ENCODE assay signal across 9 cellular contexts in genomic region chr2:70094171-70094977, GRCh38. TPM values are rescaled to one million over a fixed set of nuclear protein-coding genes. Genes with fewer than 3 reads are reported as not detected.
DNase-seq lines count a peak whose midpoint lies in the region; ATAC-seq, FAIRE-seq and TF ChIP-seq lines count a peak whose summit lies in the region.
"Had no signal": no experiment of that assay in that cellular context is flagged by ENCODE, and none has a peak within 500 bp of the region (broad histone marks: within the 10 kb centered on the region; RNA-seq: fewer than 3 reads in every experiment).

No MANE protein-coding gene starts in this region.

- peak overlapping the region; percentile 93 for H3K27ac Mint-ChIP-seq in activated T-cell treated with anti-CD3 and anti-CD28 coated beads, Interleukin-2, amount 50 U/mL, for 24 hours
- H3K27ac Mint-ChIP-seq: mesothelial cell of epicardium had no signal

- intact Hi-C loops in GM12878 (cut with micrococcal nuclease; ENCODE audit: unreplicated experiment) = no loop called here

- WGBS in GM12878 (ENCODE audit: insufficient coverage, insufficient replicate concordance, low lambda C conversion rate, missing lambda C conversion rate) = 14% methylated on average over 5 of the region's 5 CpGs
- 88 to 94% methylated on average over 5 of the region's 5 CpGs for WGBS in upper lobe of left lung, 2 donors
- WGBS in small intestine, 3 donors = 91 to 94% (median 91%) methylated on average over 5 of the region's 5 CpGs

- peak; percentile 47 for ATAC-seq in GM12878
- peak in 1 of 2 donors; percentile 41 for ATAC-seq in upper lobe of left lung (ENCODE audit: low FRiP score in 2 of 2)
- ATAC-seq in GM18502 (IDR thresholded peaks at IDR 0.05; ENCODE audit: poor library complexity, unreplicated experiment) = no peak

- no peaks in the 10 kb centered on the region for H3K9me3 Mint-ChIP-seq in activated T-cell treated with anti-CD3 and anti-CD28 coated beads, Interleukin-2, amount 50 U/mL, for 24 hours
- H3K9me3 Mint-ChIP-seq: mesothelial cell of epicardium had no signal

- TSS peak; percentile 99 for BruUV-seq in GM12878 (replicated peaks; lab: Mats Ljungman, UMichigan)

- in situ Hi-C loops in GM12878 (cut with MboI) = loop anchor here (5.0 kb wide), 1 partner anchor 43 kb away; no protein-coding TSS in a partner anchor

- H3K79me2 ChIP-seq in GM12878 (ENCODE audit: control insufficient read depth, insufficient read depth, low read length) = peaks cover 19% of the 10 kb centered on the region

- RAD21 ChIA-PET in GM12878 (lab: Charles Lee; ENCODE audit: unreplicated experiment) = interaction anchor here (0.7 to 3.8 kb wide), 15 partner anchors 10 to 291 kb away, joined by 3 to 26 read pairs (median 9); partner anchors contain the start of gene MXD1

- H3K4me1 ChIP-seq in GM12878 (ENCODE audit: control insufficient read depth, insufficient read depth, low read length) (peaks cover 22% of the 10 kb centered on the region), mucosa of rectum (ENCODE audit: control insufficient read depth in 2 of 2, insufficient read depth in 2 of 2, low read length in 2 of 2) (peaks cover 18 to 20% of the 10 kb centered on the region in 2 donors), upper lobe of left lung (peaks cover 35 to 40% (median 36%) of the 10 kb centered on the region in 4 donors), small intestine (ENCODE audit: control insufficient read depth in 2 of 2, insufficient read depth in 1 of 2, low read depth in 1 of 2, low read length in 1 of 2) (peaks cover 0 to 10% of the 10 kb centered on the region in 2 donors)

- POLR2A ChIA-PET in GM12878 (lab: Charles Lee) = interaction anchor here (0.5 to 5.0 kb wide), 19 partner anchors 9 to 462 kb away, joined by 3 to 81 read pairs (median 5); no protein-coding TSS in a partner anchor

- peaks cover 16% of the 10 kb centered on the region for H3K36me3 Mint-ChIP-seq in activated T-cell treated with anti-CD3 and anti-CD28 coated beads, Interleukin-2, amount 50 U/mL, for 24 hours (ENCODE audit: low read depth)

- no peaks in the 10 kb centered on the region for H3K27me3 ChIP-seq in GM12878 (replicated peaks in 1 of 2; ENCODE audit: control insufficient read depth in 2 of 2, insufficient read depth in 2 of 2, low read length in 1 of 2)
- no peaks in the 10 kb centered on the region for H3K27me3 ChIP-seq in mucosa of rectum (ENCODE audit: control insufficient read depth in 2 of 2, insufficient read depth in 2 of 2, low read length in 2 of 2)
- H3K27me3 ChIP-seq in upper lobe of left lung = no peaks in the 10 kb centered on the region
- H3K27me3 ChIP-seq in small intestine (ENCODE audit: control insufficient read depth in 2 of 2, insufficient read depth in 2 of 2, low read length in 2 of 2) = no peaks in the 10 kb centered on the region

- peak overlapping the region; percentile 35 for H2AFZ ChIP-seq in GM12878 (ENCODE audit: control insufficient read depth, low read depth, low read length)

- H3K9ac ChIP-seq in GM12878 (ENCODE audit: control insufficient read depth, insufficient read depth, low read length) (peak overlapping the region; percentile 63), mucosa of rectum (ENCODE audit: low read depth in 1 of 2, low read length in 2 of 2) (peak overlapping the region; percentile 20 to 29)

- SMC1A ChIA-PET in GM12878 (lab: Charles Lee; ENCODE audit: uncharacterized antibody, unreplicated experiment) = interaction anchor here (0.6 to 3.0 kb wide), 18 partner anchors 9 to 180 kb away, joined by 3 to 35 read pairs (median 5); partner anchors contain the start of gene MXD1

- H4K20me1 ChIP-seq in GM12878 (ENCODE audit: control insufficient read depth, insufficient read depth) = no peaks in the 10 kb centered on the region

- no peak for DNase-seq in activated T-cell treated with anti-CD3 and anti-CD28 coated beads, Interleukin-2, amount 50 U/mL, for 24 hours
- no peak for DNase-seq in activated T-cell treated with anti-CD3 and anti-CD28 coated beads for 4 hours
- no peak for DNase-seq in GM12878 (ENCODE audit: low read depth, low spot score)
- DNase-seq in upper lobe of left lung = no peak
- no peak for DNase-seq in small intestine
- no peak for DNase-seq in GM19238 (ENCODE audit: insufficient read length, low spot score)

- H3K27me3 Mint-ChIP-seq in activated T-cell treated with anti-CD3 and anti-CD28 coated beads, Interleukin-2, amount 50 U/mL, for 24 hours = no peaks in the 10 kb centered on the region

- H3K27ac ChIP-seq in GM12878 (ENCODE audit: control insufficient read depth, insufficient read depth) (peak overlapping the region; percentile 89), mucosa of rectum (ENCODE audit: low read depth in 2 of 2, low read length in 2 of 2) (peak overlapping the region; percentile 65 to 69), upper lobe of left lung (peak overlapping the region; percentile 86 to 93 (median 90)), small intestine (ENCODE audit: low read depth in 1 of 2, low read length in 1 of 2) (peak overlapping the region in 1 of 2 donors; percentile 95)

- no peak for FAIRE-seq in GM12878 (lab: Jason Lieb, UNC)
- no peak for FAIRE-seq in small intestine (lab: Jason Lieb, UNC)

- peak overlapping the region; percentile 94 for H3K4me2 ChIP-seq in GM12878 (ENCODE audit: control insufficient read depth, insufficient read depth)

- H3K4me3 ChIP-seq in GM12878 (0 out of 2 replicates have a peak overlapping the region, but pooled peaks have one; percentile 20), mucosa of rectum (ENCODE audit: low read length in 2 of 2) (peak overlapping the region in 1 of 2 donors; percentile 51), upper lobe of left lung (no peak overlapping the region), small intestine (ENCODE audit: low read depth in 1 of 2, low read length in 2 of 2) (no peak overlapping the region)

- TF ChIP-seq CTCF in GM12878 (IDR thresholded peaks at IDR 0.05 in 2 of 3, conservative IDR thresholded peaks at IDR 0.05 in 1 of 3; ENCODE audit: control insufficient read depth in 2 of 3, extremely low read depth in 1 of 3, insufficient read depth in 1 of 3, low read depth in 3 of 3, low read length in 3 of 3) (0 out of 6 replicates have a peak, but pooled peaks of 2 of the 3 experiments have one; percentile 24 to 25), upper lobe of left lung (IDR thresholded peaks at IDR 0.05) (no peak)

- TF ChIP-seq RAD21 in GM12878 (IDR thresholded peaks at IDR 0.05; ENCODE audit: insufficient read depth, low read depth, low read length) = no peak

- CTCF ChIA-PET in GM12878 (lab: Yijun Ruan, JAX) = interaction anchor here (0.8 to 1.8 kb wide), 12 partner anchors 9 to 47 kb away, joined by 3 to 11 read pairs (median 4); no protein-coding TSS in a partner anchor

- H3K4me3 Mint-ChIP-seq in activated T-cell treated with anti-CD3 and anti-CD28 coated beads, Interleukin-2, amount 50 U/mL, for 24 hours = peak overlapping the region; percentile 63
- H3K4me3 Mint-ChIP-seq: mesothelial cell of epicardium had no signal

- TF ChIP-seq POLR2A in GM12878 (IDR thresholded peaks at IDR 0.05; ENCODE audit: low read depth, low read length) (no peak; the same call in 1 of the 2 replicates), upper lobe of left lung (IDR thresholded peaks at IDR 0.05) (no peak)

- peaks cover 0 to 6% of the 10 kb centered on the region in 2 experiments; a peak in 1 of 4 replicates for H3K36me3 ChIP-seq in GM12878 (ENCODE audit: control insufficient read depth in 2 of 2, insufficient read depth in 2 of 2, low read length in 1 of 2)
- peaks cover 3 to 4% of the 10 kb centered on the region in 2 donors for H3K36me3 ChIP-seq in mucosa of rectum (ENCODE audit: control insufficient read depth in 2 of 2, insufficient read depth in 2 of 2, low read length in 2 of 2)
- H3K36me3 ChIP-seq in upper lobe of left lung = peaks cover 0 to 10% (median 0%) of the 10 kb centered on the region in 4 donors
- H3K36me3 ChIP-seq in small intestine (ENCODE audit: control insufficient read depth in 2 of 2, insufficient read depth in 2 of 2, low read length in 2 of 2) = peaks cover 0 to 2% of the 10 kb centered on the region in 2 donors

- peaks cover 60% of the 10 kb centered on the region for H3K4me1 Mint-ChIP-seq in activated T-cell treated with anti-CD3 and anti-CD28 coated beads, Interleukin-2, amount 50 U/mL, for 24 hours (ENCODE audit: low read depth)

- TF ChIP-seq EP300 in GM12878 (IDR thresholded peaks at IDR 0.05; ENCODE audit: borderline replicate concordance in 1 of 2, control insufficient read depth in 1 of 2, low read depth in 2 of 2, low read length in 2 of 2) (no peak), upper lobe of left lung (IDR thresholded peaks at IDR 0.05) (no peak)

- H3K9me3 ChIP-seq in GM12878 (replicated peaks; ENCODE audit: control insufficient read depth, insufficient read depth, low read length) (no peaks in the 10 kb centered on the region; the same call in 2 of the 3 replicates), mucosa of rectum (ENCODE audit: control insufficient read depth in 2 of 2, low read length in 2 of 2) (no peaks in the 10 kb centered on the region), upper lobe of left lung (no peaks in the 10 kb centered on the region), small intestine (ENCODE audit: control insufficient read depth, low read depth) (no peaks in the 10 kb centered on the region)

RNA-seq across cellular contexts. Expression of gene PCBP1, which starts 7.1 kb away (rescaled TPM):
- 26.7 and 27.7 TPM in 2 replicates for total RNA-seq in GM12878 (2013; cell fraction: nucleolus; rRNA removed)
- total RNA-seq in GM12878 (2014; rRNA removed) (64.0 and 84.2 TPM in 2 replicates), GM12878 (2014; rRNA removed; fragmentation: Illumina TruSeq; extraction: Trizol) (45.5 and 47.3 TPM in 2 replicates), GM12878 (2021) (494 and 497 TPM in 2 replicates), upper lobe of left lung (100 to 1,000 TPM; 126 to 384 (median 236) TPM)
- 211 TPM for polyA plus RNA-seq in GM12878 (2011; ENCODE audit: low read depth)
- polyA plus RNA-seq in GM12878 (2011; rRNA removed) (83.5 and 121 TPM in 2 replicates), GM12878 (2014; fragmentation: Illumina TruSeq; extraction: Trizol) (304 and 338 TPM in 2 replicates), GM12878 (2014; fragmentation: Nextera tagmentation; extraction: Ambion mirVana) (10 to 100 TPM; 24.4 to 28.9 TPM), GM12878 (2014; rRNA removed) (221 and 272 TPM in 2 replicates), GM12878 (2016; fragmentation: Nextera tagmentation; extraction: Ambion mirVana) (100 to 1,000 TPM; 138 to 259 TPM), small intestine (100 to 1,000 TPM; 247 to 311 (median 291) TPM)
- polyA plus RNA-seq in GM12878 (2011; cell fraction: cytosol; rRNA removed) = 149 and 196 TPM in 2 replicates
- polyA plus RNA-seq in GM12878 (2011; cell fraction: nucleus; rRNA removed) = 123 and 173 TPM in 2 replicates
- 433 and 458 TPM in 2 replicates for polyA plus RNA-seq in GM12878 (2012)
- 85.5 and 116 TPM in 2 replicates for polyA minus RNA-seq in GM12878 (2011; rRNA and poly(A)+ RNA removed)
- polyA minus RNA-seq in GM12878 (2011; cell fraction: cytosol; rRNA and poly(A)+ RNA removed) = 83.9 and 87.5 TPM in 2 replicates
- 37.4 and 58.0 TPM in 2 replicates for polyA minus RNA-seq in GM12878 (2011; cell fraction: nucleus; rRNA and poly(A)+ RNA removed)

Comparison
In these comparisons a context has a peak if more than half of its experiments do, and no peak if none do; other contexts are left out.
1. CTCF ChIP-seq: peak in GM12878 (2 of 3); none in upper lobe of left lung (0 of 6).